In the genomic region with DNA sequence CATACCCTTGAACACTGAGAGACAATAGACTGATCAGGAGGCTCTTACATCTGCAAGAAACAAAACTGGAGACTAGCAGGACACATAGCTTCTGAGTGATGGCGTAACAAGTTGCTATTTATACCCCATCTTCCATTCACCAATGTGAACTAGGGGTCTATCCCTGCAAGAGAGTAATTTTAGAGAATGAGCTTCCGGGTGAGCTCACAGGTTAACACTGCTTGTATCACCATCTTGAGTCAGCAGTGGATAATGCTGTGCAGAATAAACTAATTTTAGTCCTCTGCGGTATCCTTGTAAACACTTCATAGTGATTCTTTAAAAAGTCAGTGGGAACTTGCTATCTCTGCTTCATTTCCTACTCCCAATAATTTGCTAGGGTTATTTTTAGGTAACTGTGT, we compare ENCODE assay signal across 9 cellular contexts. TPM values are rescaled to one million over a fixed set of nuclear protein-coding genes. Genes with fewer than 3 reads are reported as not detected.
DNase-seq lines count a peak whose midpoint lies in the region; ATAC-seq, FAIRE-seq and TF ChIP-seq lines count a peak whose summit lies in the region.
"Not testable (repeated sequence)": the region's sequence is repeated elsewhere in the genome, so short reads cannot be mapped to it uniquely, and the experiment has no call there.
"Had no signal": no experiment of that assay in that cellular context is flagged by ENCODE, and none has a peak within 500 bp of the region (broad histone marks: within the 10 kb centered on the region; RNA-seq: fewer than 3 reads in every experiment).

No MANE protein-coding gene starts in this region.

- peaks cover 59% of the 10 kb centered on the region for H3K4me1 Mint-ChIP-seq in HFFc6 (ENCODE audit: low read depth)

- H3K27me3 ChIP-seq in esophagus muscularis mucosa; left lung; pancreas; stomach smooth muscle (ENCODE audit: control insufficient read depth in 1 of 2, insufficient read depth in 2 of 2, low read length in 2 of 2): not testable (repeated sequence)

- DNase-seq in HFFc6, result peak; percentile 70
- not testable (repeated sequence) for DNase-seq in esophagus muscularis mucosa (ENCODE audit: extremely low spot score); Right ventricle myocardium superior; left lung; pancreas

- not testable (repeated sequence) for H3K36me3 ChIP-seq in esophagus muscularis mucosa; left lung; pancreas; stomach smooth muscle (ENCODE audit: control insufficient read depth in 2 of 2, insufficient read depth in 2 of 2, low read length in 2 of 2)

- peak overlapping the region; percentile 84 for H3K27ac Mint-ChIP-seq in HFFc6

- not testable (repeated sequence) for H3K9me3 ChIP-seq in esophagus muscularis mucosa; left lung; pancreas; stomach smooth muscle (ENCODE audit: control insufficient read depth in 2 of 2, low read length in 2 of 2)

- TF ChIP-seq CTCF in HFFc6 (IDR thresholded peaks at IDR 0.05); esophagus muscularis mucosa (IDR thresholded peaks at IDR 0.05); left lung (IDR thresholded peaks at IDR 0.05); pancreas (IDR thresholded peaks at IDR 0.05): not testable (repeated sequence)

- intact Hi-C loops in esophagus muscularis mucosa (cut with DNase I); Right ventricle myocardium superior (cut with DNase I); left lung (cut with DNase I); pancreas (cut with DNase I): not testable (repeated sequence)

- H3K27ac ChIP-seq in esophagus muscularis mucosa (replicated peaks in 1 of 4), result peak overlapping the region; percentile 70 to 78 (median 73)
- H3K27ac ChIP-seq in left lung, pancreas: not testable (repeated sequence)
- peak overlapping the region; percentile 60 for H3K27ac ChIP-seq in stomach smooth muscle (ENCODE audit: low read length)

- peaks cover 16% of the 10 kb centered on the region for H3K36me3 Mint-ChIP-seq in HFFc6 (ENCODE audit: low read depth)

- not testable (repeated sequence) for H3K4me3 ChIP-seq in esophagus muscularis mucosa; left lung; pancreas; stomach smooth muscle (ENCODE audit: low read length in 2 of 2)

- not testable (repeated sequence) for H3K27me3 Mint-ChIP-seq in HFFc6 (ENCODE audit: insufficient read depth)

- 47% methylated on average over 3 of the region's 3 CpGs for WGBS in esophagus muscularis mucosa
- WGBS in pancreas, 2 donors, result 88% methylated on average over 2 to 3 of the region's 3 CpGs

- H3K4me1 ChIP-seq in esophagus muscularis mucosa, result peaks cover 5 to 25% (median 10%) of the 10 kb centered on the region in 4 donors
- not testable (repeated sequence) for H3K4me1 ChIP-seq in left lung; pancreas; stomach smooth muscle (ENCODE audit: control insufficient read depth, insufficient read depth, low read length)

- not testable (repeated sequence) for TF ChIP-seq EP300 in esophagus muscularis mucosa (IDR thresholded peaks at IDR 0.05)

- TF ChIP-seq POLR2A in esophagus muscularis mucosa (IDR thresholded peaks at IDR 0.05; ENCODE audit: low read depth), result not testable (repeated sequence)

- peak overlapping the region; percentile 69 for H3K4me3 Mint-ChIP-seq in HFFc6

- not testable (repeated sequence) for H3K9ac ChIP-seq in stomach smooth muscle (ENCODE audit: low read length in 2 of 2)

- not testable (repeated sequence) for FAIRE-seq in pancreas (lab: Jason Lieb, UNC)

- H3K9me3 Mint-ChIP-seq in HFFc6, result not testable (repeated sequence)

- ATAC-seq in SK-N-SH treated with all-trans-retinoic acid at 6 μM for 48 hours (peak; percentile 40), Right ventricle myocardium superior (ENCODE audit: poor library complexity) (peak; percentile 59), left lung (peak; percentile 22), pancreas (peak in 3 of 4 donors; percentile 15 to 35 (median 17))

RNA-seq across cellular contexts. Expression of gene CCN1, which starts 55.0 kb away (rescaled TPM):
- total RNA-seq in HFFc6 (2021; fragmentation: NEBNext Ultra II Directional; extraction: Animal tissue kit (Norgen Biotek cat#: 25700)), result 1,000 to 10,000 TPM in 3 of 6 experiments, 100 to 1,000 TPM in 3; 877 to 1,071 (median 1,004) TPM
- total RNA-seq in esophagus muscularis mucosa (100 to 1,000 TPM in 1 of 4 donors, 10 to 100 TPM in 3; 65.4 to 157 (median 75.9) TPM), Right ventricle myocardium superior (29.4 TPM), left lung (100 to 1,000 TPM; 163 to 554 TPM), pancreas (10 to 100 TPM; 11.5 to 37.7 (median 19.1) TPM)
- 10 to 100 TPM; 17.0 to 54.6 TPM for polyA plus RNA-seq in pancreas
- total RNA-seq: natural killer cell treated with Interleukin-12 subunit alpha and Interleukin-12 subunit beta and Interleukin-15 and Interleukin-18, amount 100 ng/mL, for 72 hours had no signal
- polyA plus RNA-seq: CD8-positive, alpha-beta memory T cell had no signal
